In genomic region chr21:37006521-37007291, GRCh38 we compare ENCODE assay signal across 8 cellular contexts. TPM values are rescaled to one million over a fixed set of nuclear protein-coding genes. Genes with fewer than 3 reads are reported as not detected.
DNase-seq lines count a peak whose midpoint lies in the region; ATAC-seq and TF ChIP-seq lines count a peak whose summit lies in the region.

Gene RIPPLY3 (plus strand): TSS chr21:37006702. CDS start chr21:37006773, 71 bp downstream.

- H3K27me3 ChIP-seq in RWPE2 (ENCODE audit: insufficient read depth, poor library complexity, severe bottlenecking) (no peaks in the 10 kb centered on the region), dorsolateral prefrontal cortex (peaks cover 0 to 58% (median 38%) of the 10 kb centered on the region in 45 donors)

- TF ChIP-seq CTCF in RWPE2 (IDR thresholded peaks at IDR 0.05; ENCODE audit: poor library complexity, severe bottlenecking) (no peak), dorsolateral prefrontal cortex (IDR thresholded peaks at IDR 0.05 in 54 of 56, conservative IDR thresholded peaks at IDR 0.05 in 2 of 56; ENCODE audit: low read depth in 1 of 56, partially characterized antibody in 56 of 56) (no peak), mucosa of descending colon (IDR thresholded peaks at IDR 0.05) (no peak)

- H3K4me1 ChIP-seq in RWPE2 (ENCODE audit: insufficient read depth, poor library complexity, severe bottlenecking) (no peaks in the 10 kb centered on the region), mucosa of descending colon (ENCODE audit: low read depth) (peaks cover 8% of the 10 kb centered on the region)

- in situ Hi-C loops in KBM-7 (cut with MboI; ENCODE audit: low pct_unique_long_range_greater_than_20kb, low sequenced_read_pairs) = no loop called here

- ATAC-seq in RWPE2 (ENCODE audit: low read depth) (peak; percentile 62), mucosa of descending colon (peak; percentile 42), HG02885 (IDR thresholded peaks at IDR 0.05; ENCODE audit: poor library complexity, unreplicated experiment) (no peak)

- H3K27ac ChIP-seq in RWPE2 (ENCODE audit: poor library complexity, severe bottlenecking) (no peak within 1 kb of the TSS), dorsolateral prefrontal cortex (no peak within 1 kb of the TSS)

- H3K9me3 ChIP-seq in RWPE2 (ENCODE audit: severe bottlenecking) (no peaks in the 10 kb centered on the region), mucosa of descending colon (no peaks in the 10 kb centered on the region)

- DNase-seq in NCI-H82 (lab: John Stamatoyannopoulos, UW) = peak; percentile 22
- no peak for DNase-seq in NCI-H82 treated with DMSO at 0.1 percent for 48 hours (lab: John Stamatoyannopoulos, UW; ENCODE audit: unreplicated experiment)
- DNase-seq in RWPE2 (ENCODE audit: low spot score) = no peak
- no peak for DNase-seq in dorsolateral prefrontal cortex
- peak in 1 of 3 donors; percentile 40 for DNase-seq in mucosa of descending colon
- no peak for DNase-seq in activated gamma-delta T cell treated with Interleukin-2 at 50 U/mL for 16 hours
- no peak for DNase-seq in KBM-7

- intact Hi-C loops in dorsolateral prefrontal cortex (cut with DNase I) (loop anchor here in 1 of 2 donors (5.0 kb wide), 1 partner anchor 66 kb away; the partner anchor contains the start of genes PIGP and TTC3), mucosa of descending colon (cut with DNase I, micrococcal nuclease) (no loop called here)

- peak within 1 kb of the TSS; percentile 42 for H3K4me3 ChIP-seq in RWPE2 (ENCODE audit: severe bottlenecking)
- H3K4me3 ChIP-seq in dorsolateral prefrontal cortex = peak within 1 kb of the TSS in 56 of 59 donors; percentile 10 to 61 (median 38)
- no peak within 1 kb of the TSS for H3K4me3 ChIP-seq in mucosa of descending colon

- H3K36me3 ChIP-seq in RWPE2 (ENCODE audit: low read depth) (no peaks in the 10 kb centered on the region), mucosa of descending colon (ENCODE audit: low read depth) (no peaks in the 10 kb centered on the region)

RNA-seq across cellular contexts. Expression of gene RIPPLY3, which starts in this region (rescaled TPM):
- total RNA-seq in dorsolateral prefrontal cortex = under 1 TPM in 5 of 120 experiments, not detected in 115; 0.24 to 0.38 (median 0.25) TPM
- not detected for total RNA-seq in mucosa of descending colon

Comparison
In these comparisons a context has a peak if more than half of its experiments do, and no peak if none do; other contexts are left out.
1. Peak in ATAC-seq in mucosa of descending colon; RNA of the gene not detected or under 1 TPM.